16 cellular contexts compared by ENCODE assay signal in genomic region chr1:14897997-14898645, GRCh38.
"Had no signal": no experiment of that assay in that cellular context is flagged by ENCODE, and none has a peak within 500 bp of the region (broad histone marks: within the 10 kb centered on the region; RNA-seq: fewer than 3 reads in every experiment).

No MANE protein-coding gene starts in this region.

- H3K9me3 ChIP-seq: colonic mucosa, neutrophil, stomach, thoracic aorta, transverse colon had no signal

- H3K4me3 ChIP-seq: colonic mucosa, hepatocyte, stomach, thoracic aorta, transverse colon had no signal

- H3K9me3 Mint-ChIP-seq: naive thymus-derived CD8-positive, alpha-beta T cell had no signal

- DNase-seq: colonic mucosa; dermis blood vessel endothelial cell; erythroblast; foreskin keratinocyte; kidney glomerular epithelial cell; naive thymus-derived CD8-positive, alpha-beta T cell; posterior cingulate gyrus; small intestine; stimulated activated CD4-positive, alpha-beta T cell treated with anti-CD3 and anti-CD28 coated beads, Interleukin-12 subunit alpha, Interleukin-12 subunit beta, amount 100 ng/mL, for 4 hours; stimulated activated naive CD4-positive, alpha-beta T cell; stomach; substantia nigra; transverse colon had no signal

- H3K4me3 Mint-ChIP-seq: naive thymus-derived CD8-positive, alpha-beta T cell had no signal

- H3K4me2 ChIP-seq: hepatocyte had no signal

- H3K27ac ChIP-seq: colonic mucosa, foreskin keratinocyte, hepatocyte, neutrophil, stomach, thoracic aorta, transverse colon had no signal

- H2AFZ ChIP-seq: hepatocyte had no signal

- H3K27ac Mint-ChIP-seq: naive thymus-derived CD8-positive, alpha-beta T cell had no signal

- H3K36me3 Mint-ChIP-seq: naive thymus-derived CD8-positive, alpha-beta T cell had no signal

- H3K36me3 ChIP-seq: colonic mucosa, neutrophil, stomach, thoracic aorta, transverse colon had no signal

- H3K4me1 ChIP-seq: colonic mucosa, foreskin keratinocyte had no signal

- H3K27me3 ChIP-seq: colonic mucosa, hepatocyte, stomach, transverse colon had no signal

- H3K79me2 ChIP-seq: hepatocyte had no signal
